In genomic region chr2:156343096-156343939, GRCh38 we compare ENCODE assay signal across 8 cellular contexts.
DNase-seq lines count a peak whose midpoint lies in the region; ATAC-seq and TF ChIP-seq lines count a peak whose summit lies in the region.

No MANE protein-coding gene starts in this region.

- DNase-seq in NCI-H2227 treated with DMSO at 0.1 percent for 48 hours (lab: John Stamatoyannopoulos, UW) (peak; percentile 80), NCI-H524 (lab: John Stamatoyannopoulos, UW) (no peak), NCI-H146 treated with DMSO at 0.1 percent for 48 hours (lab: John Stamatoyannopoulos, UW; ENCODE audit: unreplicated experiment) (no peak)

- H3K4me1 ChIP-seq in BLaER1, result peaks cover 19% of the 10 kb centered on the region

- H3K36me3 Mint-ChIP-seq in dendritic cell treated with granulocyte-macrophage colony-stimulating factor and Interleukin-4, amounts not matched to agents 40 ng/mL and 50 ng/mL, for 4 days (ENCODE audit: low read depth), result peaks cover 6% of the 10 kb centered on the region
- no peaks in the 10 kb centered on the region for H3K36me3 Mint-ChIP-seq in nephron (ENCODE audit: low read depth)

- peak overlapping the region; percentile 96 for H3K9ac ChIP-seq in BLaER1

- peak overlapping the region; percentile 100 for H3K27ac Mint-ChIP-seq in dendritic cell treated with granulocyte-macrophage colony-stimulating factor and Interleukin-4, amounts not matched to agents 40 ng/mL and 50 ng/mL, for 4 days
- peak overlapping the region; percentile 94 to 99 (median 97) for H3K27ac Mint-ChIP-seq in nephron

- H3K9me3 ChIP-seq in BLaER1, result no peaks in the 10 kb centered on the region

- no peaks in the 10 kb centered on the region for H4K20me1 ChIP-seq in BLaER1

- H3K36me3 ChIP-seq in BLaER1, result no peaks in the 10 kb centered on the region

- no peaks in the 10 kb centered on the region for H3K27me3 Mint-ChIP-seq in dendritic cell treated with granulocyte-macrophage colony-stimulating factor and Interleukin-4, amounts not matched to agents 40 ng/mL and 50 ng/mL, for 4 days
- H3K27me3 Mint-ChIP-seq in nephron (ENCODE audit: low read depth), result no peaks in the 10 kb centered on the region

- peaks cover 28% of the 10 kb centered on the region for H3K4me1 Mint-ChIP-seq in dendritic cell treated with granulocyte-macrophage colony-stimulating factor and Interleukin-4, amounts not matched to agents 40 ng/mL and 50 ng/mL, for 4 days (ENCODE audit: low read depth)
- H3K4me1 Mint-ChIP-seq in nephron, result peaks cover 9% of the 10 kb centered on the region

- peak overlapping the region; percentile 94 for H3K4me3 ChIP-seq in BLaER1

- intact Hi-C loops in dendritic cell treated with granulocyte-macrophage colony-stimulating factor and Interleukin-4, amounts not matched to agents 40 ng/mL and 50 ng/mL, for 4 days (cut with micrococcal nuclease), result loop anchor here (2.0 to 10.0 kb wide), 2 partner anchors 57 to 649 kb away; no protein-coding TSS in a partner anchor

- no peak for TF ChIP-seq CTCF in nephron (IDR thresholded peaks at IDR 0.05; ENCODE audit: unreplicated experiment in 3 of 3)

- H3K9me3 Mint-ChIP-seq in dendritic cell treated with granulocyte-macrophage colony-stimulating factor and Interleukin-4, amounts not matched to agents 40 ng/mL and 50 ng/mL, for 4 days, result no peaks in the 10 kb centered on the region
- H3K9me3 Mint-ChIP-seq in nephron, result no peaks in the 10 kb centered on the region

- ATAC-seq in GM19452 (IDR thresholded peaks at IDR 0.05; ENCODE audit: unreplicated experiment) (no peak), HG02623 (IDR thresholded peaks at IDR 0.05; ENCODE audit: unreplicated experiment) (no peak)

- peak overlapping the region; percentile 97 for H3K27ac ChIP-seq in BLaER1

- peak overlapping the region; percentile 76 for H3K4me3 Mint-ChIP-seq in dendritic cell treated with granulocyte-macrophage colony-stimulating factor and Interleukin-4, amounts not matched to agents 40 ng/mL and 50 ng/mL, for 4 days
- H3K4me3 Mint-ChIP-seq in nephron, result peak overlapping the region; percentile 86 to 95 (median 94)

- no peaks in the 10 kb centered on the region for H3K27me3 ChIP-seq in BLaER1

- peak overlapping the region; percentile 91 for H3K4me2 ChIP-seq in BLaER1
